Comparison of ENCODE assay signal across 10 cellular contexts in the genomic region with DNA sequence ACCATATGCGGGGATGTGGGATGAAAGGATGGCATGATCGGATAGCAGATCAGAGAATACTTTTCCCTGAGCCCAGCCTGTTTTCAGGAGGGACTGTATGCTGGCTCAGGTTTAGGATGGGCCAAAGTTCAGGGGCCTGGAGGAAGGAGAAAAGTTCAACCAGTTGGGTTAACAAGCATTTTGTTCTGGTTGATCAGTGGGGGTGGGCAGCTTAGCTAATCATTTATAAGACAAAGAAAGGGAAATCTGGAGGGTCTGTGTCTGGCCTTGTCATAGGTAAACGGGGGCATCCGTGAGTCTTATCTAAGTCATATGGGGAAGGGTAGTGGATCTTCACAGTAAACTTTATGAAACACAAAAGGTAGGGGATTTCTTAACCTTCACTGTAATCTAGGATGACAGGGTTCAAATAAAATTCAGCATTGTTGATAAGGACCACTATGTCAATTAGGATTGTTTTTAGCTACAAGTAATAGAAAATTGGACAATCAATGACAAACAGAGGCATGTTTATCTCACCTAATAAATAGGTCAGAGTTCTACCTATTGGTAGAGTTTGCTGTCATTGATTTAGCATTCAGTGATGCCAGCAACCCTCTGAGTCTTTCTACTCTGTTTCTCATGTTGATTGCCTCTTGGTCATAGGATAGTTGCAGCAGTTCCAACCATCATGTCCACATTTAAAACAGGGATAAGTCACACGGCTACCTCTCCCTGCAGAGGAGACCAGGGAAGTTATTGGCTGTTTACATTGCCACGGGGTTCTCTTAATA. TPM values are rescaled to one million over a fixed set of nuclear protein-coding genes. Genes with fewer than 3 reads are reported as not detected.
DNase-seq lines count a peak whose midpoint lies in the region; ATAC-seq and TF ChIP-seq lines count a peak whose summit lies in the region.
"Had no signal": no experiment of that assay in that cellular context is flagged by ENCODE, and none has a peak within 500 bp of the region (broad histone marks: within the 10 kb centered on the region; RNA-seq: fewer than 3 reads in every experiment).

No MANE protein-coding gene starts in this region.

- no peak overlapping the region for H3K23ac ChIP-seq in mesendoderm (ENCODE audit: low read length)

- no peak overlapping the region for H3K9ac ChIP-seq in mesendoderm (ENCODE audit: low read length)

- H3K36me3 ChIP-seq in hepatocyte (replicated peaks; ENCODE audit: insufficient read depth, low read depth) (no peaks in the 10 kb centered on the region), tibial nerve (peaks cover 0 to 1% (median 0%) of the 10 kb centered on the region in 3 donors), mesendoderm (ENCODE audit: control insufficient read depth, insufficient read depth, low read length) (no peaks in the 10 kb centered on the region)

- H3K27ac Mint-ChIP-seq in nephron, result peak overlapping the region in 2 of 3 experiments; percentile 1 to 68
- H3K27ac Mint-ChIP-seq: GM23338 had no signal

- no peaks in the 10 kb centered on the region for H3K9me3 ChIP-seq in hepatocyte (ENCODE audit: low read depth)
- H3K9me3 ChIP-seq in tibial nerve, result no peaks in the 10 kb centered on the region

- H2AK5ac ChIP-seq in mesendoderm (ENCODE audit: low read length), result no peak overlapping the region

- no peaks in the 10 kb centered on the region for H3K9me3 Mint-ChIP-seq in nephron
- H3K9me3 Mint-ChIP-seq: GM23338 had no signal

- no peak overlapping the region for H3K4me3 ChIP-seq in hepatocyte
- no peak overlapping the region for H3K4me3 ChIP-seq in tibial nerve
- H3K4me3 ChIP-seq in mesendoderm (ENCODE audit: low read length), result no peak overlapping the region
- H3K4me3 ChIP-seq: GM23338 had no signal

- TF ChIP-seq CTCF in hepatocyte (IDR thresholded peaks at IDR 0.05; ENCODE audit: poor library complexity), result no peak
- TF ChIP-seq CTCF in nephron (IDR thresholded peaks at IDR 0.05; ENCODE audit: unreplicated experiment in 3 of 3), result no peak
- no peak for TF ChIP-seq CTCF in tibial nerve (IDR thresholded peaks at IDR 0.05)

- no peak for TF ChIP-seq EP300 in tibial nerve (IDR thresholded peaks at IDR 0.05)

- peaks cover 2% of the 10 kb centered on the region for H3K79me1 ChIP-seq in mesendoderm (ENCODE audit: low read length)

- ATAC-seq in left lobe of liver (peak; percentile 93), HG02884 (IDR thresholded peaks at IDR 0.05; ENCODE audit: unreplicated experiment) (no peak)
- ATAC-seq: GM23338 had no signal

- no peak overlapping the region for H2BK120ac ChIP-seq in mesendoderm (ENCODE audit: low read depth, low read length)

- no peak overlapping the region for H3K4me3 Mint-ChIP-seq in nephron
- H3K4me3 Mint-ChIP-seq: GM23338 had no signal

- no peak for TF ChIP-seq POLR2A in tibial nerve (IDR thresholded peaks at IDR 0.05)

- no peak overlapping the region for H3K4ac ChIP-seq in mesendoderm (ENCODE audit: low read depth, low read length)

- no peaks in the 10 kb centered on the region for H3K27me3 Mint-ChIP-seq in nephron (ENCODE audit: low read depth)

- peaks cover 66% of the 10 kb centered on the region for H3K79me2 ChIP-seq in hepatocyte
- no peaks in the 10 kb centered on the region for H3K79me2 ChIP-seq in mesendoderm (ENCODE audit: control insufficient read depth, insufficient read depth, low read length)

- H4K20me1 ChIP-seq in hepatocyte (ENCODE audit: insufficient read depth, poor library complexity, severe bottlenecking), result no peaks in the 10 kb centered on the region

- H2AFZ ChIP-seq in hepatocyte, result no peak overlapping the region
- H2AFZ ChIP-seq: GM23338 had no signal

- H3K4me2 ChIP-seq in hepatocyte (peak overlapping the region; percentile 15), mesendoderm (ENCODE audit: low read length) (no peak overlapping the region)
- H3K4me2 ChIP-seq: GM23338 had no signal

- peaks cover 10% of the 10 kb centered on the region for H3K4me1 ChIP-seq in hepatocyte (ENCODE audit: insufficient read depth)
- peaks cover 0 to 80% (median 19%) of the 10 kb centered on the region in 4 donors for H3K4me1 ChIP-seq in tibial nerve
- no peaks in the 10 kb centered on the region for H3K4me1 ChIP-seq in mesendoderm (ENCODE audit: control insufficient read depth, low read depth, low read length)

- DNase-seq in hepatocyte (ENCODE audit: low spot score) (no peak), left lobe of liver (ENCODE audit: low spot score) (peak; percentile 81), tibial nerve (ENCODE audit: low spot score in 2 of 2) (no peak), mesendoderm (no peak)
- DNase-seq in activated CD4-positive, alpha-beta T cell treated with anti-CD3 and anti-CD28 coated beads, Interleukin-2, amount 50 U/mL, for 48 hours, result no peak
- DNase-seq: DMS53, H7 had no signal

- H3K27ac ChIP-seq in hepatocyte, result no peak overlapping the region
- peak overlapping the region in 3 of 4 donors; percentile 22 to 84 (median 81) for H3K27ac ChIP-seq in tibial nerve
- no peak overlapping the region for H3K27ac ChIP-seq in mesendoderm (ENCODE audit: low read depth, low read length)

- no peak overlapping the region for H2BK15ac ChIP-seq in mesendoderm (replicated peaks; ENCODE audit: low read depth)

- H3K56ac ChIP-seq in mesendoderm (ENCODE audit: low read length), result no peak overlapping the region

- no peak overlapping the region for H4K8ac ChIP-seq in mesendoderm (ENCODE audit: low read depth, low read length)

- WGBS in hepatocyte (ENCODE audit: low lambda C conversion rate, missing lambda C conversion rate), result 71% methylated on average over 6 of the region's 6 CpGs
- WGBS in tibial nerve, 2 donors, result 93 to 94% methylated on average over 6 of the region's 6 CpGs
- no CpG with 5 or more reads among the region's 6 CpGs for WGBS in mesendoderm (ENCODE audit: extremely low coverage, insufficient coverage, low lambda C conversion rate)

- H4K5ac ChIP-seq in mesendoderm (ENCODE audit: low read length), result no peak overlapping the region

- H2BK5ac ChIP-seq in mesendoderm (ENCODE audit: low read length), result no peak overlapping the region

- H3K36me3 Mint-ChIP-seq in nephron (ENCODE audit: low read depth), result peaks cover 23% of the 10 kb centered on the region

- no peaks in the 10 kb centered on the region for H3K9me2 ChIP-seq in hepatocyte (replicated peaks; ENCODE audit: insufficient read depth)

- H3K27me3 ChIP-seq in hepatocyte, result no peaks in the 10 kb centered on the region
- no peaks in the 10 kb centered on the region for H3K27me3 ChIP-seq in tibial nerve
- no peaks in the 10 kb centered on the region for H3K27me3 ChIP-seq in mesendoderm (ENCODE audit: insufficient read depth, low read length, poor library complexity)

- no peak overlapping the region for H3K18ac ChIP-seq in mesendoderm (ENCODE audit: low read length)

- H3K4me1 Mint-ChIP-seq in nephron, result peaks cover 8% of the 10 kb centered on the region

RNA-seq across cellular contexts. Expression of gene PCTP, which starts 11.4 kb away (rescaled TPM):
- total RNA-seq in hepatocyte (35.4 and 36.4 TPM in 2 replicates), left lobe of liver (74.1 TPM), tibial nerve (10 to 100 TPM; 30.8 to 62.1 (median 39.7) TPM)
- 22.7 and 24.3 TPM in 2 replicates for polyA plus RNA-seq in hepatocyte
- 16.0 TPM for polyA plus RNA-seq in mesendoderm (2013, experiment 1 of 2)
- 16.1 TPM for polyA plus RNA-seq in mesendoderm (2013, experiment 2 of 2)

RNA-seq across cellular contexts. Expression of gene TMEM100, which starts 39.6 kb away (rescaled TPM):
- total RNA-seq in hepatocyte (15.3 and 18.5 TPM in 2 replicates), left lobe of liver (7.0 TPM), tibial nerve (10 to 100 TPM; 24.3 to 33.4 (median 28.9) TPM)
- 5.8 and 9.3 TPM in 2 replicates for polyA plus RNA-seq in hepatocyte
- 0.31 TPM for polyA plus RNA-seq in mesendoderm (2013, experiment 1 of 2)
- 0.53 TPM for polyA plus RNA-seq in mesendoderm (2013, experiment 2 of 2)

Comparison
In these comparisons a context has a peak if more than half of its experiments do, and no peak if none do; other contexts are left out.
1. H3K27ac ChIP-seq: peak in tibial nerve (3 of 4); none in hepatocyte (single experiment) and mesendoderm (single experiment).